In the genomic region with DNA sequence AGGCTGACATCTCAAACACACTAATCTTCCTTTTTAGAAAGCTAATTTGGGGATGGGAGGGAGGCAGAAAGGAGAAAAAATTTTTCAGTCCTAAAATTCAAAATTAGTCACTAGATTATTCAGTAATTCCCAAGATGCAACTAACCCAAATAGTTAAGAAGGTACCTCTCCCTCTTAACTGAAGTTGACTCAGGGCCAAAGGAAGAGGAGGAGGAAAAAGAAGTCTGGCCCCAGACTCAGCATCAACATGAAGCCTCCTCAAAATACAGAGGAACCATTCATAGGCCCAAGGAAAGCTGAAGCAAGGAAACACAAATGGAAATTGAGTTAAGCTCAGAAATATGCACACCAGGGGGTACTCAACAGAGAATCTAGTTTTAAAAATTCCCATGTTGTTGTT, we compare ENCODE assay signal across 8 cellular contexts. TPM values are rescaled to one million over a fixed set of nuclear protein-coding genes. Genes with fewer than 3 reads are reported as not detected.
DNase-seq lines count a peak whose midpoint lies in the region; ATAC-seq and TF ChIP-seq lines count a peak whose summit lies in the region.

No MANE protein-coding gene starts in this region.

- no peak for ATAC-seq in activated CD8-positive, alpha-beta T cell treated with anti-CD3 and anti-CD28 coated beads, Interleukin-2, amount 10 ng/mL, durations not matched to agents 7 days and 5 days
- ATAC-seq in activated CD8-positive, alpha-beta T cell treated with anti-CD3 and anti-CD28 coated beads for 36 hours = no peak
- no peak for ATAC-seq in thoracic aorta (ENCODE audit: insufficient number of reproducible peaks, low FRiP score, low read depth)

- CTCF ChIA-PET in activated CD8-positive, alpha-beta T cell treated with anti-CD3 and anti-CD28 coated beads, Interleukin-2, amount 10 ng/mL, durations not matched to agents 7 days and 5 days (lab: Charles Lee) = interaction anchor here (1.0 to 2.1 kb wide), 5 partner anchors 35 to 78 kb away, joined by 4 to 6 read pairs (median 5); no protein-coding TSS in a partner anchor
- CTCF ChIA-PET in activated CD8-positive, alpha-beta T cell treated with anti-CD3 and anti-CD28 coated beads for 36 hours (lab: Charles Lee) = interaction anchor here (0.8 to 3.1 kb wide), 10 partner anchors 14 to 141 kb away, joined by 3 to 9 read pairs (median 5); no protein-coding TSS in a partner anchor

- H3K27me3 ChIP-seq in iPS DF 6.9 (ENCODE audit: control insufficient read depth, insufficient read depth, low read length) (no peaks in the 10 kb centered on the region), thoracic aorta (replicated peaks; ENCODE audit: insufficient read depth) (no peaks in the 10 kb centered on the region)

- H3K27me3 Mint-ChIP-seq in activated CD8-positive, alpha-beta T cell treated with anti-CD3 and anti-CD28 coated beads, Interleukin-2, amount 10 ng/mL, durations not matched to agents 7 days and 5 days (ENCODE audit: low read depth) = no peaks in the 10 kb centered on the region
- H3K27me3 Mint-ChIP-seq in activated CD8-positive, alpha-beta T cell treated with anti-CD3 and anti-CD28 coated beads for 36 hours = no peaks in the 10 kb centered on the region

- no peak overlapping the region for H3K4me3 ChIP-seq in iPS DF 6.9 (ENCODE audit: low read length)
- peak overlapping the region; percentile 74 for H3K4me3 ChIP-seq in thoracic aorta

- intact Hi-C loops in activated CD8-positive, alpha-beta T cell treated with anti-CD3 and anti-CD28 coated beads for 36 hours (cut with micrococcal nuclease) = no loop called here

- no peak overlapping the region for H3K4me3 Mint-ChIP-seq in activated CD8-positive, alpha-beta T cell treated with anti-CD3 and anti-CD28 coated beads, Interleukin-2, amount 10 ng/mL, durations not matched to agents 7 days and 5 days
- no peak overlapping the region for H3K4me3 Mint-ChIP-seq in activated CD8-positive, alpha-beta T cell treated with anti-CD3 and anti-CD28 coated beads for 36 hours

- H3K9me3 ChIP-seq in iPS DF 6.9 (ENCODE audit: control insufficient read depth, insufficient read depth, low read length) (no peaks in the 10 kb centered on the region), thoracic aorta (no peaks in the 10 kb centered on the region)

- peak overlapping the region; percentile 37 for H3K27ac Mint-ChIP-seq in activated CD8-positive, alpha-beta T cell treated with anti-CD3 and anti-CD28 coated beads, Interleukin-2, amount 10 ng/mL, durations not matched to agents 7 days and 5 days
- H3K27ac Mint-ChIP-seq in activated CD8-positive, alpha-beta T cell treated with anti-CD3 and anti-CD28 coated beads for 36 hours = no peak overlapping the region

- H3K27ac ChIP-seq in angular gyrus (ENCODE audit: low read depth, low read length) = peak overlapping the region; percentile 80
- peak overlapping the region; percentile 49 for H3K27ac ChIP-seq in iPS DF 6.9 (ENCODE audit: low read length)
- peak overlapping the region; percentile 69 to 83 for H3K27ac ChIP-seq in thoracic aorta

- H3K36me3 ChIP-seq in iPS DF 6.9 (ENCODE audit: control insufficient read depth, insufficient read depth, low read length) (peaks cover 15% of the 10 kb centered on the region; the same call in 1 of the 2 replicates), thoracic aorta (peaks cover 6% of the 10 kb centered on the region)

- no peak for TF ChIP-seq CTCF in activated CD8-positive, alpha-beta T cell treated with anti-CD3 and anti-CD28 coated beads for 36 hours (IDR thresholded peaks at IDR 0.05)
- no peak for TF ChIP-seq CTCF in thoracic aorta (IDR thresholded peaks at IDR 0.05)

- H3K9me3 Mint-ChIP-seq in activated CD8-positive, alpha-beta T cell treated with anti-CD3 and anti-CD28 coated beads, Interleukin-2, amount 10 ng/mL, durations not matched to agents 7 days and 5 days (ENCODE audit: insufficient read depth) = no peaks in the 10 kb centered on the region
- H3K9me3 Mint-ChIP-seq in activated CD8-positive, alpha-beta T cell treated with anti-CD3 and anti-CD28 coated beads for 36 hours = no peaks in the 10 kb centered on the region

- peaks cover 32% of the 10 kb centered on the region for H3K36me3 Mint-ChIP-seq in activated CD8-positive, alpha-beta T cell treated with anti-CD3 and anti-CD28 coated beads, Interleukin-2, amount 10 ng/mL, durations not matched to agents 7 days and 5 days (ENCODE audit: low read depth)
- peaks cover 18% of the 10 kb centered on the region for H3K36me3 Mint-ChIP-seq in activated CD8-positive, alpha-beta T cell treated with anti-CD3 and anti-CD28 coated beads for 36 hours (ENCODE audit: low read depth)

- peaks cover 26% of the 10 kb centered on the region for H3K4me1 Mint-ChIP-seq in activated CD8-positive, alpha-beta T cell treated with anti-CD3 and anti-CD28 coated beads, Interleukin-2, amount 10 ng/mL, durations not matched to agents 7 days and 5 days (ENCODE audit: low read depth)
- peaks cover 23% of the 10 kb centered on the region for H3K4me1 Mint-ChIP-seq in activated CD8-positive, alpha-beta T cell treated with anti-CD3 and anti-CD28 coated beads for 36 hours (ENCODE audit: low read depth)

- DNase-seq in activated CD8-positive, alpha-beta T cell treated with anti-CD3 and anti-CD28 coated beads, Interleukin-2, amount 10 ng/mL, durations not matched to agents 7 days and 5 days = no peak
- DNase-seq in activated CD8-positive, alpha-beta T cell treated with anti-CD3 and anti-CD28 coated beads for 36 hours = no peak
- DNase-seq in iPS DF 6.9 (ENCODE audit: low read depth, low spot score) (no peak), thoracic aorta (ENCODE audit: low spot score) (no peak), NCI-H2081 treated with DMSO at 0.1 percent for 48 hours (lab: John Stamatoyannopoulos, UW) (no peak), ecto neural progenitor cell (ENCODE audit: low spot score) (no peak), Kasumi-1 (lab: John Stamatoyannopoulos, UW) (no peak)

- peaks cover 8% of the 10 kb centered on the region; the same call in 1 of the 2 replicates for H3K4me1 ChIP-seq in iPS DF 6.9 (ENCODE audit: control insufficient read depth, insufficient read depth, low read length)
- H3K4me1 ChIP-seq in thoracic aorta (ENCODE audit: control insufficient read depth in 1 of 2, low read depth in 2 of 2) = peaks cover 22 to 48% of the 10 kb centered on the region in 2 donors

- POLR2A ChIA-PET in activated CD8-positive, alpha-beta T cell treated with anti-CD3 and anti-CD28 coated beads, Interleukin-2, amount 10 ng/mL, durations not matched to agents 7 days and 5 days (lab: Charles Lee) = interaction anchor here (0.9 to 1.1 kb wide), 2 partner anchors 22 to 28 kb away, joined by 3 to 4 read pairs; a partner anchor contains a TSS
- POLR2A ChIA-PET in activated CD8-positive, alpha-beta T cell treated with anti-CD3 and anti-CD28 coated beads for 36 hours (lab: Charles Lee) = interaction anchor here (0.7 to 3.0 kb wide), 4 partner anchors 12 to 79 kb away, joined by 3 to 17 read pairs (median 7); a partner anchor contains a TSS

RNA-seq across cellular contexts. Expression of a gene that starts 21.6 kb away (rescaled TPM):
- total RNA-seq in activated CD8-positive, alpha-beta T cell treated with anti-CD3 and anti-CD28 coated beads, Interleukin-2, amount 10 ng/mL, durations not matched to agents 7 days and 5 days = 100 to 1,000 TPM; 145 to 148 TPM
- 100 to 1,000 TPM; 125 to 128 TPM for total RNA-seq in activated CD8-positive, alpha-beta T cell treated with anti-CD3 and anti-CD28 coated beads for 36 hours
- 10 to 100 TPM; 37.6 to 52.7 TPM for total RNA-seq in thoracic aorta

RNA-seq across cellular contexts. Expression of a gene that starts 22.2 kb away (rescaled TPM):
- total RNA-seq in activated CD8-positive, alpha-beta T cell treated with anti-CD3 and anti-CD28 coated beads, Interleukin-2, amount 10 ng/mL, durations not matched to agents 7 days and 5 days = 1,000 to 10,000 TPM; 1,520 to 1,553 TPM
- total RNA-seq in activated CD8-positive, alpha-beta T cell treated with anti-CD3 and anti-CD28 coated beads for 36 hours = 1,000 to 10,000 TPM; 2,224 to 2,338 TPM
- 100 to 1,000 TPM; 219 to 695 TPM for total RNA-seq in thoracic aorta

RNA-seq across cellular contexts. Expression of a gene that starts 42.5 kb away (rescaled TPM):
- total RNA-seq in activated CD8-positive, alpha-beta T cell treated with anti-CD3 and anti-CD28 coated beads, Interleukin-2, amount 10 ng/mL, durations not matched to agents 7 days and 5 days = not detected
- total RNA-seq in activated CD8-positive, alpha-beta T cell treated with anti-CD3 and anti-CD28 coated beads for 36 hours = not detected
- total RNA-seq in thoracic aorta = 1 to 10 TPM in 1 of 2 donors, not detected in 1; 1.8 TPM
